ENCODE assay signal across 17 cellular contexts in genomic region chr7:44313621-44314031, GRCh38. TPM values are rescaled to one million over a fixed set of nuclear protein-coding genes. Genes with fewer than 3 reads are reported as not detected.
"Had no signal": no experiment of that assay in that cellular context is flagged by ENCODE, and none has a peak within 500 bp of the region (broad histone marks: within the 10 kb centered on the region; RNA-seq: fewer than 3 reads in every experiment).

No MANE protein-coding gene starts in this region.

- H3K27ac Mint-ChIP-seq: naive thymus-derived CD4-positive, alpha-beta T cell; type B pancreatic cell had no signal

- H3K9me3 Mint-ChIP-seq: activated T-cell treated with anti-CD3 and anti-CD28 coated beads, Interleukin-2, amount 50 U/mL, for 4 hours; type B pancreatic cell had no signal

- H3K4me3 ChIP-seq: dorsolateral prefrontal cortex, esophagus squamous epithelium, right lobe of liver, suprapubic skin had no signal

- ATAC-seq: activated T-cell treated with anti-CD3 and anti-CD28 coated beads, Interleukin-2, amount 50 U/mL, for 4 hours; foreskin keratinocyte; naive thymus-derived CD4-positive, alpha-beta T cell; right lobe of liver had no signal

- H3K36me3 Mint-ChIP-seq: naive thymus-derived CD4-positive, alpha-beta T cell; type B pancreatic cell had no signal

- H3K9me3 ChIP-seq: esophagus squamous epithelium, neutrophil, right lobe of liver, SK-N-SH, suprapubic skin had no signal

- H3K36me3 ChIP-seq: esophagus squamous epithelium, neutrophil, right lobe of liver, suprapubic skin had no signal

- DNase-seq: activated T-cell treated with anti-CD3 and anti-CD28 coated beads, Interleukin-2, amount 50 U/mL, for 4 hours; aorta; dorsolateral prefrontal cortex; esophagus squamous epithelium; foreskin keratinocyte; posterior cingulate gyrus; SK-N-SH; stimulated activated CD4-positive, alpha-beta T cell treated with anti-CD3 and anti-CD28 coated beads, Interleukin-2, amount 100 ng/mL, for 24 hours; stimulated activated naive CD4-positive, alpha-beta T cell treated with Interleukin-2 at 50 U/mL for 16 hours; T-helper 1 cell had no signal

- H3K27ac ChIP-seq: esophagus squamous epithelium, foreskin keratinocyte, neutrophil, right lobe of liver, suprapubic skin, VCaP had no signal

- H3K4me3 Mint-ChIP-seq: activated T-cell treated with anti-CD3 and anti-CD28 coated beads, Interleukin-2, amount 50 U/mL, for 4 hours; naive thymus-derived CD4-positive, alpha-beta T cell; type B pancreatic cell had no signal

- H3K27me3 ChIP-seq: foreskin keratinocyte, right lobe of liver had no signal

- H3K4me1 ChIP-seq: foreskin keratinocyte, right lobe of liver had no signal

RNA-seq across cellular contexts. Expression of gene CAMK2B, which starts 11.8 kb away (rescaled TPM):
- total RNA-seq: bronchial epithelial cell had no signal
- polyA plus RNA-seq: naive thymus-derived CD4-positive, alpha-beta T cell had no signal
